Comparison of ENCODE assay signal across 13 cellular contexts in genomic region chr6:98203170-98203806, GRCh38.
DNase-seq lines count a peak whose midpoint lies in the region; ATAC-seq and TF ChIP-seq lines count a peak whose summit lies in the region.
"Had no signal": no experiment of that assay in that cellular context is flagged by ENCODE, and none has a peak within 500 bp of the region (broad histone marks: within the 10 kb centered on the region; RNA-seq: fewer than 3 reads in every experiment).

No MANE protein-coding gene starts in this region.

- DNase-seq in GM23248 (peak; percentile 5), PC-3 (peak; percentile 19), mammary epithelial cell (peak; percentile 10), myocyte (ENCODE audit: low read depth) (peak; percentile 9), natural killer cell (no peak)
- DNase-seq in activated naive CD4-positive, alpha-beta T cell treated with anti-CD3 and anti-CD28 coated beads, Interleukin-2, amount 50 U/mL, for 16 hours = no peak
- DNase-seq in activated CD4-positive, alpha-beta T cell treated with anti-CD3 and anti-CD28 coated beads, Interleukin-2, amount 10 ng/mL, durations not matched to agents 24 days and 14 days = no peak
- DNase-seq: activated CD8-positive, alpha-beta memory T cell treated with anti-CD3 and anti-CD28 coated beads for 24 hours; body of pancreas; NCI-H1092; ovary had no signal

- H3K4me3 ChIP-seq in GM23248 (no peak overlapping the region), PC-3 (ENCODE audit: low read length) (no peak overlapping the region), mammary epithelial cell (replicated peaks in 1 of 3; ENCODE audit: insufficient read depth in 1 of 3, low read depth in 2 of 3, low read length in 3 of 3) (no peak overlapping the region)
- H3K4me3 ChIP-seq: body of pancreas, ovary had no signal

- H4K20me1 ChIP-seq in GM23248 (ENCODE audit: insufficient read depth) (no peaks in the 10 kb centered on the region), PC-3 (ENCODE audit: low read length) (no peaks in the 10 kb centered on the region), mammary epithelial cell (ENCODE audit: insufficient read depth, low read length) (no peaks in the 10 kb centered on the region)

- H3K27me3 ChIP-seq in GM23248 (replicated peaks; ENCODE audit: insufficient read depth) (no peaks in the 10 kb centered on the region), PC-3 (ENCODE audit: low read length) (no peaks in the 10 kb centered on the region), mammary epithelial cell (ENCODE audit: insufficient read depth, low read length) (no peaks in the 10 kb centered on the region)
- H3K27me3 ChIP-seq: body of pancreas, ovary had no signal

- H3K9ac ChIP-seq in GM23248 = no peak overlapping the region
- H3K9ac ChIP-seq in PC-3 (ENCODE audit: low read length) = no peak overlapping the region
- H3K9ac ChIP-seq in mammary epithelial cell (ENCODE audit: insufficient read depth, low read length) = no peak overlapping the region

- no peak overlapping the region for H2AFZ ChIP-seq in GM23248
- H2AFZ ChIP-seq in PC-3 (ENCODE audit: low read length) = no peak overlapping the region
- H2AFZ ChIP-seq in mammary epithelial cell (ENCODE audit: low read depth, low read length) = no peak overlapping the region

- H3K9me2 ChIP-seq in GM23248 (ENCODE audit: insufficient read depth) = no peaks in the 10 kb centered on the region
- no peaks in the 10 kb centered on the region for H3K9me2 ChIP-seq in PC-3 (replicated peaks; ENCODE audit: low read length)

- H3K27me3 Mint-ChIP-seq in natural killer cell (ENCODE audit: low read depth in 2 of 2) = no peaks in the 10 kb centered on the region
- H3K27me3 Mint-ChIP-seq in activated CD4-positive, alpha-beta T cell treated with anti-CD3 and anti-CD28 coated beads, Interleukin-2, amount 10 ng/mL, durations not matched to agents 24 days and 14 days = no peaks in the 10 kb centered on the region
- H3K27me3 Mint-ChIP-seq: B cell had no signal

- H3K36me3 Mint-ChIP-seq in natural killer cell = no peaks in the 10 kb centered on the region
- H3K36me3 Mint-ChIP-seq in activated CD4-positive, alpha-beta T cell treated with anti-CD3 and anti-CD28 coated beads, Interleukin-2, amount 10 ng/mL, durations not matched to agents 24 days and 14 days (ENCODE audit: low read depth) = no peaks in the 10 kb centered on the region

- H3K79me2 ChIP-seq in GM23248 (ENCODE audit: insufficient read depth) (no peaks in the 10 kb centered on the region), PC-3 (ENCODE audit: low read length) (no peaks in the 10 kb centered on the region), mammary epithelial cell (ENCODE audit: insufficient read depth, low read length) (no peaks in the 10 kb centered on the region)

- H3K9me3 Mint-ChIP-seq in natural killer cell = peaks cover 4 to 11% of the 10 kb centered on the region in 2 donors
- H3K9me3 Mint-ChIP-seq in activated CD4-positive, alpha-beta T cell treated with anti-CD3 and anti-CD28 coated beads, Interleukin-2, amount 10 ng/mL, durations not matched to agents 24 days and 14 days = no peaks in the 10 kb centered on the region

- dilution Hi-C loops in mammary epithelial cell (cut with HindIII; ENCODE audit: low sequenced_read_pairs) = no loop called here

- H3F3A ChIP-seq in GM23248 (ENCODE audit: insufficient read depth) (no peaks in the 10 kb centered on the region), PC-3 (ENCODE audit: low read length, unreplicated experiment) (no peaks in the 10 kb centered on the region)

- intact Hi-C loops in PC-3 (cut with micrococcal nuclease) = no loop called here
- intact Hi-C loops in mammary epithelial cell (cut with micrococcal nuclease) = no loop called here
- intact Hi-C loops in natural killer cell (cut with micrococcal nuclease) = no loop called here
- intact Hi-C loops in activated CD4-positive, alpha-beta T cell treated with anti-CD3 and anti-CD28 coated beads, Interleukin-2, amount 10 ng/mL, durations not matched to agents 24 days and 14 days (cut with micrococcal nuclease) = no loop called here

- H3K9me3 ChIP-seq in GM23248 (ENCODE audit: low read depth) (no peaks in the 10 kb centered on the region), PC-3 (ENCODE audit: low read length) (no peaks in the 10 kb centered on the region), mammary epithelial cell (replicated peaks; ENCODE audit: insufficient read depth, low read length) (no peaks in the 10 kb centered on the region)
- H3K9me3 ChIP-seq: body of pancreas, ovary had no signal

- no peak overlapping the region for H3K27ac Mint-ChIP-seq in natural killer cell
- H3K27ac Mint-ChIP-seq in activated CD4-positive, alpha-beta T cell treated with anti-CD3 and anti-CD28 coated beads, Interleukin-2, amount 10 ng/mL, durations not matched to agents 24 days and 14 days = no peak overlapping the region
- H3K27ac Mint-ChIP-seq: B cell had no signal

- POLR2A ChIA-PET in PC-3 (lab: Charles Lee; ENCODE audit: unreplicated experiment) = no interaction called here

- BruUV-seq in PC-3 (replicated peaks; lab: Mats Ljungman, UMichigan) = no TSS peak
- no TSS peak for BruUV-seq in mammary epithelial cell (replicated peaks; lab: Mats Ljungman, UMichigan)

- H3K36me3 ChIP-seq in GM23248 (ENCODE audit: low read depth) (no peaks in the 10 kb centered on the region), PC-3 (ENCODE audit: low read depth, low read length) (no peaks in the 10 kb centered on the region), mammary epithelial cell (ENCODE audit: insufficient read depth, low read length) (no peaks in the 10 kb centered on the region)
- H3K36me3 ChIP-seq: ovary had no signal

- TF ChIP-seq CTCF in PC-3 (conservative IDR thresholded peaks at IDR 0.05; ENCODE audit: low read depth, low read length) (no peak), mammary epithelial cell (conservative IDR thresholded peaks at IDR 0.05 in 1 of 2, IDR thresholded peaks at IDR 0.05 in 1 of 2; ENCODE audit: extremely low read depth in 1 of 2, insufficient read depth in 1 of 2, low read depth in 1 of 2, low read length in 2 of 2) (no peak), natural killer cell (IDR thresholded peaks at IDR 0.05) (no peak)

- H3K4me3 Mint-ChIP-seq in natural killer cell = no peak overlapping the region
- no peak overlapping the region for H3K4me3 Mint-ChIP-seq in activated CD4-positive, alpha-beta T cell treated with anti-CD3 and anti-CD28 coated beads, Interleukin-2, amount 10 ng/mL, durations not matched to agents 24 days and 14 days
- H3K4me3 Mint-ChIP-seq: B cell had no signal

- 6 to 21% methylated on average over 2 of the region's 2 CpGs for WGBS in GM23248 (ENCODE audit: low coverage in 1 of 2, low lambda C conversion rate in 2 of 2, missing lambda C conversion rate in 2 of 2), 2 experiments
- WGBS in mammary epithelial cell (ENCODE audit: low coverage, missing lambda C conversion rate) = 29% methylated on average over 2 of the region's 2 CpGs

- ATAC-seq in PC-3 = no peak
- ATAC-seq in natural killer cell = no peak
- ATAC-seq in GM21360 (IDR thresholded peaks at IDR 0.05; ENCODE audit: unreplicated experiment) = no peak
- ATAC-seq: body of pancreas had no signal

- H3K27ac ChIP-seq in GM23248 (no peak overlapping the region), PC-3 (ENCODE audit: low read length) (no peak overlapping the region), mammary epithelial cell (ENCODE audit: insufficient read depth, low read depth, low read length) (no peak overlapping the region)
- H3K27ac ChIP-seq: body of pancreas, ovary had no signal

- H3K4me2 ChIP-seq in GM23248 (ENCODE audit: unreplicated experiment) (no peak overlapping the region), PC-3 (ENCODE audit: low read length) (no peak overlapping the region), mammary epithelial cell (ENCODE audit: insufficient read depth, low read depth, low read length) (no peak overlapping the region)

- CTCF ChIA-PET in PC-3 (lab: Charles Lee) = no interaction called here
- CTCF ChIA-PET in mammary epithelial cell (lab: Charles Lee; ENCODE audit: low non-redundant PET) = no interaction called here

- in situ Hi-C loops in GM23248 (cut with MboI) = no loop called here
- in situ Hi-C loops in mammary epithelial cell (cut with MboI; ENCODE audit: low sequenced_read_pairs in 2 of 2) = no loop called here

- no peaks in the 10 kb centered on the region for H3K4me1 ChIP-seq in GM23248 (ENCODE audit: insufficient read depth)
- H3K4me1 ChIP-seq in PC-3 (ENCODE audit: insufficient read depth, low read length) = no peaks in the 10 kb centered on the region
- H3K4me1 ChIP-seq in mammary epithelial cell (ENCODE audit: insufficient read depth, low read length) = no peaks in the 10 kb centered on the region
- H3K4me1 ChIP-seq: body of pancreas had no signal

- H3K4me1 Mint-ChIP-seq in natural killer cell = no peaks in the 10 kb centered on the region
- no peaks in the 10 kb centered on the region for H3K4me1 Mint-ChIP-seq in activated CD4-positive, alpha-beta T cell treated with anti-CD3 and anti-CD28 coated beads, Interleukin-2, amount 10 ng/mL, durations not matched to agents 24 days and 14 days
- H3K4me1 Mint-ChIP-seq: B cell had no signal

Comparison
In these comparisons a context has a peak if more than half of its experiments do, and no peak if none do; other contexts are left out.
1. DNase-seq: peak in GM23248 (single experiment), PC-3 (single experiment), mammary epithelial cell (single experiment) and myocyte (single experiment); none in natural killer cell (single experiment), activated naive CD4-positive, alpha-beta T cell treated with anti-CD3 and anti-CD28 coated beads, Interleukin-2, amount 50 U/mL, for 16 hours (single experiment) and activated CD4-positive, alpha-beta T cell treated with anti-CD3 and anti-CD28 coated beads, Interleukin-2, amount 10 ng/mL, durations not matched to agents 24 days and 14 days (single experiment).